Comparison of ENCODE assay signal across 15 cellular contexts in genomic region chr2:100982431-100982861, GRCh38. TPM values are rescaled to one million over a fixed set of nuclear protein-coding genes. Genes with fewer than 3 reads are reported as not detected.
DNase-seq lines count a peak whose midpoint lies in the region; ATAC-seq and TF ChIP-seq lines count a peak whose summit lies in the region.
"Had no signal": no experiment of that assay in that cellular context is flagged by ENCODE, and none has a peak within 500 bp of the region (broad histone marks: within the 10 kb centered on the region; RNA-seq: fewer than 3 reads in every experiment).

No MANE protein-coding gene starts in this region.

- no peaks in the 10 kb centered on the region for H3K9me3 Mint-ChIP-seq in stimulated activated naive CD8-positive, alpha-beta T cell treated with anti-CD3 and anti-CD28 coated beads, Interleukin-15, amount 100 ng/mL, for 72 hours
- no peaks in the 10 kb centered on the region for H3K9me3 Mint-ChIP-seq in WTC11
- peaks cover 4% of the 10 kb centered on the region for H3K9me3 Mint-ChIP-seq in glutamatergic neuron (ENCODE audit: unreplicated experiment)

- H3K27me3 Mint-ChIP-seq in stimulated activated naive CD8-positive, alpha-beta T cell treated with anti-CD3 and anti-CD28 coated beads, Interleukin-15, amount 100 ng/mL, for 72 hours: no peaks in the 10 kb centered on the region
- no peaks in the 10 kb centered on the region for H3K27me3 Mint-ChIP-seq in WTC11 (ENCODE audit: low read depth)
- H3K27me3 Mint-ChIP-seq in glutamatergic neuron (ENCODE audit: unreplicated experiment): peaks cover 4% of the 10 kb centered on the region

- no peak for DNase-seq in stimulated activated naive CD8-positive, alpha-beta T cell treated with anti-CD3 and anti-CD28 coated beads, Interleukin-15, amount 100 ng/mL, for 72 hours
- no peak for DNase-seq in stimulated activated naive CD8-positive, alpha-beta T cell treated with anti-CD3 and anti-CD28 coated beads, Interleukin-15, Interleukin-2, amounts not matched to agents 100 U/mL and 50 U/mL, for 24 hours
- DNase-seq in WTC11 (ENCODE audit: low spot score) (no peak), glutamatergic neuron (no peak), superior temporal gyrus (ENCODE audit: extremely low spot score) (peak; percentile 30), SHP77 (lab: John Stamatoyannopoulos, UW) (no peak)
- no peak for DNase-seq in activated CD4-positive, CD25-positive, alpha-beta regulatory T cell (lab: John Stamatoyannopoulos, UW)
- DNase-seq: ACHN, AML-193, COR-L47, EL, NCI-H187, NCI-H446, PC-3 had no signal

- POLR2A ChIA-PET in WTC11 (lab: Charles Lee): no interaction called here

- peak overlapping the region; percentile 48 to 73 for H3K27ac Mint-ChIP-seq in stimulated activated naive CD8-positive, alpha-beta T cell treated with anti-CD3 and anti-CD28 coated beads, Interleukin-15, amount 100 ng/mL, for 72 hours
- H3K27ac Mint-ChIP-seq in WTC11: no peak overlapping the region
- no peak overlapping the region for H3K27ac Mint-ChIP-seq in glutamatergic neuron (ENCODE audit: unreplicated experiment)

- no peak for TF ChIP-seq CTCF in WTC11 (IDR thresholded peaks at IDR 0.05)
- TF ChIP-seq CTCF in glutamatergic neuron (IDR thresholded peaks at IDR 0.05; ENCODE audit: partially characterized antibody, unreplicated experiment): no peak

- peaks cover 6% of the 10 kb centered on the region for H3K4me1 Mint-ChIP-seq in stimulated activated naive CD8-positive, alpha-beta T cell treated with anti-CD3 and anti-CD28 coated beads, Interleukin-15, amount 100 ng/mL, for 72 hours
- H3K4me1 Mint-ChIP-seq in WTC11 (peaks cover 25% of the 10 kb centered on the region), glutamatergic neuron (ENCODE audit: low read depth, unreplicated experiment) (peaks cover 29% of the 10 kb centered on the region)

- no peak for ATAC-seq in stimulated activated naive CD8-positive, alpha-beta T cell treated with anti-CD3 and anti-CD28 coated beads, Interleukin-15, amount 100 ng/mL, for 72 hours
- no peak for ATAC-seq in stimulated activated naive CD8-positive, alpha-beta T cell treated with anti-CD3 and anti-CD28 coated beads, Interleukin-15, Interleukin-2, amounts not matched to agents 100 U/mL and 50 U/mL, for 24 hours
- ATAC-seq in WTC11 (peak; percentile 65), HG03135 (IDR thresholded peaks at IDR 0.05; ENCODE audit: unreplicated experiment) (no peak)
- ATAC-seq: PC-3 had no signal

- CTCF ChIA-PET in WTC11 (lab: Charles Lee): interaction anchor here (1.6 to 2.1 kb wide), 5 partner anchors 31 to 388 kb away, joined by 3 to 9 read pairs (median 7); no protein-coding TSS in a partner anchor

- no peak overlapping the region for H3K4me3 Mint-ChIP-seq in stimulated activated naive CD8-positive, alpha-beta T cell treated with anti-CD3 and anti-CD28 coated beads, Interleukin-15, amount 100 ng/mL, for 72 hours
- H3K4me3 Mint-ChIP-seq in WTC11: no peak overlapping the region
- peak overlapping the region; percentile 8 for H3K4me3 Mint-ChIP-seq in glutamatergic neuron (ENCODE audit: unreplicated experiment)

- H3K36me3 Mint-ChIP-seq in WTC11 (no peaks in the 10 kb centered on the region), glutamatergic neuron (ENCODE audit: unreplicated experiment) (no peaks in the 10 kb centered on the region)

TF ChIP-seq in WTC11, 78 proteins besides CTCF, POLR2A, EP300 and RAD21:
- no peak for TF ChIP-seq TEAD1 (CRISPR knock-in tag; IDR thresholded peaks at IDR 0.05)
- no peak for TF ChIP-seq EMX1 (CRISPR knock-in tag; IDR thresholded peaks at IDR 0.05)
- TF ChIP-seq SP1 (CRISPR knock-in tag; conservative IDR thresholded peaks at IDR 0.05): no peak
- no peak for TF ChIP-seq KAT7 (CRISPR knock-in tag; IDR thresholded peaks at IDR 0.05; ENCODE audit: borderline replicate concordance)
- TF ChIP-seq ETV6 (CRISPR knock-in tag; IDR thresholded peaks at IDR 0.05): no peak
- TF ChIP-seq ZBTB21 (CRISPR knock-in tag; IDR thresholded peaks at IDR 0.05; ENCODE audit: borderline replicate concordance): no peak
- TF ChIP-seq SMAD4 (CRISPR knock-in tag; IDR thresholded peaks at IDR 0.05): no peak
- TF ChIP-seq NR1H2 (CRISPR knock-in tag; IDR thresholded peaks at IDR 0.05): no peak

RNA-seq across cellular contexts. Expression of gene RPL31, which starts 19.6 kb away (rescaled TPM):
- total RNA-seq in WTC11 (2021): 1,590 to 1,874 TPM (median 1,822 TPM) in 3 replicates
- total RNA-seq in glutamatergic neuron (ENCODE audit: unreplicated experiment): 761 TPM

Comparison
In these comparisons a context has a peak if more than half of its experiments do, and no peak if none do; other contexts are left out.
1. H3K27ac Mint-ChIP-seq: peak in stimulated activated naive CD8-positive, alpha-beta T cell treated with anti-CD3 and anti-CD28 coated beads, Interleukin-15, amount 100 ng/mL, for 72 hours (2 of 2); none in WTC11 (single experiment) and glutamatergic neuron (single experiment).